In the genomic region with DNA sequence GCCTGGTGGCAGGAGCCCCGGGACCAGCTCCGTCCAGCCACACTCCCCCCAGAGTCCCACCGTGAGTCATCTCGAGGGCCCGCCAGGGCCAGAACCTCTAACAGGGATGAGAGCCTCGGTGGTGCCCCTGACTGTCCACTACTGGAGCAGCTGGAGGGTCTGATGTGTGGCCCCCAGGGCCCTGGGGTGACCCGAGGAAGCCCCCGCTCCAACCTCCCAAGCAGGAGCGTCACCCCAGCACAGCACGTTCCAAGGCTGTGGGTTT, we compare ENCODE assay signal across 18 cellular contexts.
"Had no signal": no experiment of that assay in that cellular context is flagged by ENCODE, and none has a peak within 500 bp of the region (broad histone marks: within the 10 kb centered on the region; RNA-seq: fewer than 3 reads in every experiment).

No MANE protein-coding gene starts in this region.

- ATAC-seq: effector memory CD8-positive, alpha-beta T cell; left colon; natural killer cell; stimulated activated effector memory CD8-positive, alpha-beta T cell treated with anti-CD3 and anti-CD28 coated beads, Interleukin-12 subunit alpha, Interleukin-12 subunit beta, amount 100 ng/mL, for 72 hours had no signal

- H3K4me1 Mint-ChIP-seq: memory B cell, natural killer cell had no signal

- H3K36me3 Mint-ChIP-seq: memory B cell; natural killer cell; stimulated activated effector memory CD8-positive, alpha-beta T cell treated with anti-CD3 and anti-CD28 coated beads, Interleukin-12 subunit alpha, Interleukin-12 subunit beta, amount 100 ng/mL, for 72 hours; type B pancreatic cell had no signal

- H3K27ac ChIP-seq: cardiac muscle cell, stomach, tibial artery had no signal

- H3K27ac Mint-ChIP-seq: memory B cell; natural killer cell; stimulated activated effector memory CD8-positive, alpha-beta T cell treated with anti-CD3 and anti-CD28 coated beads, Interleukin-12 subunit alpha, Interleukin-12 subunit beta, amount 100 ng/mL, for 72 hours; type B pancreatic cell had no signal

- H3K27me3 ChIP-seq: cardiac muscle cell had no signal

- DNase-seq: cortex of kidney; effector memory CD8-positive, alpha-beta T cell; erythroblast; hypothalamus; left colon; natural killer cell; stimulated activated CD4-positive, alpha-beta T cell treated with anti-CD3 and anti-CD28 coated beads, Interleukin-12 subunit alpha, Interleukin-12 subunit beta, amount 100 ng/mL, for 4 hours; stimulated activated CD4-positive, alpha-beta T cell treated with anti-CD3 and anti-CD28 coated beads, Interleukin-1b, Interleukin-23, amount 100 ng/mL, for 48 hours; stimulated activated CD4-positive, alpha-beta T cell treated with anti-CD3 and anti-CD28 coated beads, Interleukin-4, amount 100 ng/mL, for 1 hour; stimulated activated naive CD4-positive, alpha-beta T cell treated with Interleukin-2 at 50 U/mL for 16 hours; stomach; tibial artery had no signal

- H3K9me3 ChIP-seq: stomach, tibial artery had no signal

- H3K9me3 Mint-ChIP-seq: effector memory CD8-positive, alpha-beta T cell; memory B cell; natural killer cell; stimulated activated effector memory CD8-positive, alpha-beta T cell treated with anti-CD3 and anti-CD28 coated beads, Interleukin-12 subunit alpha, Interleukin-12 subunit beta, amount 100 ng/mL, for 72 hours; type B pancreatic cell had no signal

- H3K36me3 ChIP-seq: cardiac muscle cell, stomach, tibial artery had no signal

- H3K4me3 Mint-ChIP-seq: effector memory CD8-positive, alpha-beta T cell; memory B cell; natural killer cell; stimulated activated effector memory CD8-positive, alpha-beta T cell treated with anti-CD3 and anti-CD28 coated beads, Interleukin-12 subunit alpha, Interleukin-12 subunit beta, amount 100 ng/mL, for 72 hours; type B pancreatic cell had no signal

- H3K4me3 ChIP-seq: cardiac muscle cell, lung, smooth muscle cell, stomach, tibial artery had no signal

- H3K4me2 ChIP-seq: smooth muscle cell had no signal
